ENCODE assay signal across 18 cellular contexts in the genomic region with DNA sequence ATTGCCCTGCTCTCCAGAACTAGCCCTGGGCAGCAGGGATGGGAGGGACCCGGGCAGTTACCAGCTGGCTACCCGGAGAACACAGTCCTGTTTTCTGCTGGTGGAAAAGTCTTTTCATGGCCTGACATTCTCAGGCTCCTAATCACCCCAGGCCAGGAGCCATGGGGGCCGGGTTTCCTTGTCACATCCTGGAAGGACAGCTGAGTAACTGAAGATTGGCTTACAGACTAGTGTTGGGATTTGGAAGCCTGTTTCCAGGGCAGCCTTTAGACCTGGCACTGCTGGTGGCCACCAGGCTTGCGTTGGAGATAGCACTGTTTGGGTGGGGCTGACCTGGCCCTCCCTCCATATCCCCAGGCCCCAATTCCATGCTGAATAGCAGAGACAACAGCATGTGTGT.
"Had no signal": no experiment of that assay in that cellular context is flagged by ENCODE, and none has a peak within 500 bp of the region (broad histone marks: within the 10 kb centered on the region; RNA-seq: fewer than 3 reads in every experiment).

No MANE protein-coding gene starts in this region.

- H3K4me3 ChIP-seq: colonic mucosa, skin epidermis, thyroid gland, upper lobe of left lung, uterus had no signal

- DNase-seq: colonic mucosa; dermis blood vessel endothelial cell; erythroblast; foreskin melanocyte; head of caudate nucleus; hippocampal formation; kidney glomerular epithelial cell; mammary epithelial cell; naive B cell; stimulated activated CD4-positive, alpha-beta T cell treated with anti-CD3 and anti-CD28 coated beads, Interleukin-12 subunit alpha, Interleukin-12 subunit beta, amount 100 ng/mL, for 4 hours; stimulated activated naive CD4-positive, alpha-beta T cell treated with Interleukin-2 at 50 U/mL for 16 hours; thyroid gland; upper lobe of left lung; uterus had no signal

- H3K36me3 ChIP-seq: colonic mucosa, thyroid gland, upper lobe of left lung, uterus had no signal

- H3K9me3 ChIP-seq: colonic mucosa, thyroid gland had no signal

- ATAC-seq: sciatic nerve had no signal

- H3K27ac ChIP-seq: colonic mucosa, skin epidermis, thyroid gland, upper lobe of left lung, uterus had no signal

- H3K4me1 ChIP-seq: colonic mucosa, thyroid gland, upper lobe of left lung, uterus had no signal

- H3K27me3 ChIP-seq: colonic mucosa, thyroid gland, upper lobe of left lung had no signal

- FAIRE-seq: endothelial cell of umbilical vein, islet of Langerhans had no signal
